9 cellular contexts compared by ENCODE assay signal in genomic region chr18:6885992-6886823, GRCh38.
A peak's percentile ranks its signal among the peaks of the same experiment; 100 is the strongest.
DNase-seq lines count a peak whose midpoint lies in the region; ATAC-seq and TF ChIP-seq lines count a peak whose summit lies in the region.
"Had no signal": no experiment of that assay in that cellular context is flagged by ENCODE, and none has a peak within 500 bp of the region (broad histone marks: within the 10 kb centered on the region; RNA-seq: fewer than 3 reads in every experiment).

No MANE protein-coding gene starts in this region.

- no peak overlapping the region for H3K4me3 Mint-ChIP-seq in activated CD4-positive, alpha-beta T cell treated with anti-CD3 and anti-CD28 coated beads for 36 hours
- no peak overlapping the region for H3K4me3 Mint-ChIP-seq in neural progenitor cell
- H3K4me3 Mint-ChIP-seq: activated naive CD8-positive, alpha-beta T cell had no signal

- H3K79me2 ChIP-seq in SU-DHL-6 (ENCODE audit: insufficient read depth, low read length) = no peaks in the 10 kb centered on the region
- no peaks in the 10 kb centered on the region for H3K79me2 ChIP-seq in neural progenitor cell (ENCODE audit: low read depth)

- TF ChIP-seq CTCF in SU-DHL-6 (IDR thresholded peaks at IDR 0.05; ENCODE audit: insufficient read depth, low read length, poor library complexity, severe bottlenecking) (peak; percentile 33), fibroblast of pulmonary artery (IDR thresholded peaks at IDR 0.05; ENCODE audit: low read length, missing control alignments) (peak; percentile 71), neural progenitor cell (IDR thresholded peaks at IDR 0.05) (peak; percentile 88)

- H3K27ac ChIP-seq in SU-DHL-6 (ENCODE audit: low read depth, low read length) (no peak overlapping the region), neural progenitor cell (no peak overlapping the region)

- POLR2A ChIA-PET in activated CD4-positive, alpha-beta T cell treated with anti-CD3 and anti-CD28 coated beads for 36 hours (lab: Charles Lee) = no interaction called here

- H4K20me1 ChIP-seq in SU-DHL-6 (ENCODE audit: low read depth, low read length) (no peaks in the 10 kb centered on the region), neural progenitor cell (ENCODE audit: low read depth) (peaks cover 2% of the 10 kb centered on the region)

- H3K27me3 Mint-ChIP-seq in activated CD4-positive, alpha-beta T cell treated with anti-CD3 and anti-CD28 coated beads for 36 hours = peaks cover 2% of the 10 kb centered on the region
- H3K27me3 Mint-ChIP-seq in neural progenitor cell (ENCODE audit: insufficient read depth, low read depth) = no peaks in the 10 kb centered on the region
- H3K27me3 Mint-ChIP-seq: activated naive CD8-positive, alpha-beta T cell had no signal

- H3K9ac ChIP-seq in SU-DHL-6 (ENCODE audit: low read length) (no peak overlapping the region), neural progenitor cell (no peak overlapping the region)

- no peak overlapping the region for H3K4me3 ChIP-seq in MG63
- no peak overlapping the region for H3K4me3 ChIP-seq in SU-DHL-6 (ENCODE audit: insufficient read depth, low read length, poor library complexity, severe bottlenecking)
- no peak overlapping the region for H3K4me3 ChIP-seq in fibroblast of pulmonary artery (replicated peaks; ENCODE audit: low read depth, low read length)
- no peak overlapping the region for H3K4me3 ChIP-seq in neural progenitor cell

- H3K4me1 ChIP-seq in neural progenitor cell = peaks cover 10% of the 10 kb centered on the region

- H3K4me2 ChIP-seq in SU-DHL-6 (ENCODE audit: low read depth, low read length, poor library complexity, severe bottlenecking) (no peak overlapping the region), neural progenitor cell (no peak overlapping the region)

- no peaks in the 10 kb centered on the region for H3K9me3 Mint-ChIP-seq in activated CD4-positive, alpha-beta T cell treated with anti-CD3 and anti-CD28 coated beads for 36 hours (ENCODE audit: low read depth)
- peaks cover 2% of the 10 kb centered on the region for H3K9me3 Mint-ChIP-seq in neural progenitor cell

- CTCF ChIA-PET in activated CD4-positive, alpha-beta T cell treated with anti-CD3 and anti-CD28 coated beads for 36 hours (lab: Charles Lee) = interaction anchor here (0.7 to 2.6 kb wide), 5 partner anchors 88 to 1419 kb away, joined by 3 to 13 read pairs (median 4); no protein-coding TSS in a partner anchor

- H2AFZ ChIP-seq in SU-DHL-6 (ENCODE audit: low read depth, low read length, severe bottlenecking) (no peak overlapping the region), neural progenitor cell (replicated peaks) (no peak overlapping the region)

- no peak overlapping the region for H3K27ac Mint-ChIP-seq in activated CD4-positive, alpha-beta T cell treated with anti-CD3 and anti-CD28 coated beads for 36 hours
- no peak overlapping the region for H3K27ac Mint-ChIP-seq in neural progenitor cell
- H3K27ac Mint-ChIP-seq: activated naive CD8-positive, alpha-beta T cell had no signal

- H3K36me3 ChIP-seq in MG63 (no peaks in the 10 kb centered on the region), SU-DHL-6 (ENCODE audit: low read length) (no peaks in the 10 kb centered on the region), neural progenitor cell (no peaks in the 10 kb centered on the region)

- no peaks in the 10 kb centered on the region for H3K9me2 ChIP-seq in SU-DHL-6 (replicated peaks; ENCODE audit: insufficient read depth, low read length)

- no peaks in the 10 kb centered on the region for H3K4me1 Mint-ChIP-seq in activated CD4-positive, alpha-beta T cell treated with anti-CD3 and anti-CD28 coated beads for 36 hours
- H3K4me1 Mint-ChIP-seq in neural progenitor cell = peaks cover 24% of the 10 kb centered on the region

- H3F3A ChIP-seq in SU-DHL-6 (ENCODE audit: insufficient read depth) (no peaks in the 10 kb centered on the region), neural progenitor cell (ENCODE audit: low read depth) (peaks cover 4% of the 10 kb centered on the region)

- DNase-seq in activated CD4-positive, alpha-beta T cell treated with anti-CD3 and anti-CD28 coated beads for 36 hours = peak; percentile 34
- no peak for DNase-seq in activated CD4-positive, alpha-beta T cell treated with anti-CD3 and anti-CD28 coated beads, Interleukin-2, amount 50 U/mL, for 1 hour
- DNase-seq in MG63 (peak; percentile 9), fibroblast of pulmonary artery (ENCODE audit: low read depth) (peak; percentile 71), neural progenitor cell (ENCODE audit: low spot score) (peak; percentile 83), GM19240 (ENCODE audit: insufficient read length, low spot score) (no peak)

- no peaks in the 10 kb centered on the region for H3K36me3 Mint-ChIP-seq in activated CD4-positive, alpha-beta T cell treated with anti-CD3 and anti-CD28 coated beads for 36 hours (ENCODE audit: low read depth)
- peaks cover 30% of the 10 kb centered on the region for H3K36me3 Mint-ChIP-seq in neural progenitor cell
- H3K36me3 Mint-ChIP-seq: activated naive CD8-positive, alpha-beta T cell had no signal

- ATAC-seq in activated CD4-positive, alpha-beta T cell treated with anti-CD3 and anti-CD28 coated beads for 36 hours = no peak
- no peak for ATAC-seq in GM21786 (IDR thresholded peaks at IDR 0.05; ENCODE audit: unreplicated experiment)

- H3K27me3 ChIP-seq in MG63 = no peaks in the 10 kb centered on the region
- no peaks in the 10 kb centered on the region for H3K27me3 ChIP-seq in SU-DHL-6 (ENCODE audit: low read length)
- H3K27me3 ChIP-seq in neural progenitor cell = no peaks in the 10 kb centered on the region

- intact Hi-C loops in activated CD4-positive, alpha-beta T cell treated with anti-CD3 and anti-CD28 coated beads for 36 hours (cut with DNase I, micrococcal nuclease) = loop anchor here (1.0 to 10.0 kb wide), 5 partner anchors 343 to 1811 kb away; no protein-coding TSS in a partner anchor

- H3K9me3 ChIP-seq in MG63 = no peaks in the 10 kb centered on the region
- no peaks in the 10 kb centered on the region for H3K9me3 ChIP-seq in SU-DHL-6 (ENCODE audit: insufficient read depth, low read length)
- no peaks in the 10 kb centered on the region for H3K9me3 ChIP-seq in neural progenitor cell (ENCODE audit: low read depth)

Comparison
In these comparisons a context has a peak if more than half of its experiments do, and no peak if none do; other contexts are left out.
1. DNase-seq: peak in activated CD4-positive, alpha-beta T cell treated with anti-CD3 and anti-CD28 coated beads for 36 hours (single experiment), MG63 (single experiment), fibroblast of pulmonary artery (single experiment) and neural progenitor cell (single experiment); none in activated CD4-positive, alpha-beta T cell treated with anti-CD3 and anti-CD28 coated beads, Interleukin-2, amount 50 U/mL, for 1 hour (single experiment) and GM19240 (single experiment).
2. CTCF ChIP-seq: peak in every context shown above with its lines; median percentile 88 in neural progenitor cell; 71 in fibroblast of pulmonary artery; 33 in SU-DHL-6.